ENCODE assay signal across 3 cellular contexts in genomic region chr2:10263526-10263925, GRCh38. TPM values are rescaled to one million over a fixed set of nuclear protein-coding genes. Genes with fewer than 3 reads are reported as not detected.
DNase-seq lines count a peak whose midpoint lies in the region; ATAC-seq, FAIRE-seq and TF ChIP-seq lines count a peak whose summit lies in the region.
"Not testable (repeated sequence)": the region's sequence is repeated elsewhere in the genome, so short reads cannot be mapped to it uniquely, and the experiment has no call there.

No MANE protein-coding gene starts in this region.

- not testable (repeated sequence) for H3K9me3 Mint-ChIP-seq in mesothelial cell of epicardium

- not testable (repeated sequence) for TF ChIP-seq POLR2A in K562 (conservative IDR thresholded peaks at IDR 0.05)

- H3K27ac Mint-ChIP-seq in mesothelial cell of epicardium: peak overlapping the region; percentile 6

- intact Hi-C loops in K562 (cut with micrococcal nuclease): not testable (repeated sequence)

- ATAC-seq in K562: not testable (repeated sequence)

- TF ChIP-seq CTCF in HEK293 (tag by site-specific recombination; IDR thresholded peaks at IDR 0.05); K562 (IDR thresholded peaks at IDR 0.05 in 2 of 3, conservative IDR thresholded peaks at IDR 0.05 in 1 of 3; ENCODE audit: insufficient read depth in 2 of 3, low read depth in 1 of 3, low read length in 3 of 3); mesothelial cell of epicardium (IDR thresholded peaks at IDR 0.05; ENCODE audit: unreplicated experiment): not testable (repeated sequence)

- not testable (repeated sequence) for TF ChIP-seq EP300 in K562 (IDR thresholded peaks at IDR 0.05; ENCODE audit: low read length)

- not testable (repeated sequence) for H2AFZ ChIP-seq in K562 (ENCODE audit: low read depth, low read length)

- WGBS in K562 (ENCODE audit: insufficient coverage, low coverage, missing lambda C conversion rate): 36% methylated on average over 2 of the region's 5 CpGs

- not testable (repeated sequence) for H3K27me3 ChIP-seq in K562 (ENCODE audit: control insufficient read depth in 2 of 2, insufficient read depth in 2 of 2, low read length in 2 of 2)

- CTCF ChIA-PET in HEK293 (lab: Yijun Ruan, JAX): interaction anchor here (0.7 kb wide), 1 partner anchor 48 kb away, joined by 4 read pairs; no protein-coding TSS in a partner anchor
- CTCF ChIA-PET in K562 (lab: Yijun Ruan, JAX; ENCODE audit: low intra/inter-chr PET ratio): not testable (repeated sequence)

- not testable (repeated sequence) for H3K9me1 ChIP-seq in K562 (ENCODE audit: control insufficient read depth, insufficient read depth, low read length)

- not testable (repeated sequence) for TF ChIP-seq RAD21 in K562 (CRISPR knock-in tag; conservative IDR thresholded peaks at IDR 0.05 in 1 of 2, IDR thresholded peaks at IDR 0.05 in 1 of 2)

- H3K4me3 ChIP-seq in HEK293 (ENCODE audit: low read depth, low read length); K562: not testable (repeated sequence)

- H3K9ac ChIP-seq in K562 (ENCODE audit: insufficient read depth in 1 of 2, low read depth in 2 of 2, low read length in 2 of 2): not testable (repeated sequence)

- not testable (repeated sequence) for H3K79me2 ChIP-seq in K562 (ENCODE audit: control insufficient read depth, insufficient read depth, low read length)

- peaks cover 12% of the 10 kb centered on the region for H3K4me1 Mint-ChIP-seq in mesothelial cell of epicardium

- H3K27ac ChIP-seq in HEK293 (ENCODE audit: extremely low read depth, low read depth, low read length); K562 (ENCODE audit: extremely low read depth, low read depth, low read length): not testable (repeated sequence)

- in situ Hi-C loops in K562 (cut with MboI): loop anchor here (25.0 kb wide), 1 partner anchor 149 kb away; no protein-coding TSS in a partner anchor

- not testable (repeated sequence) for BruUV-seq in K562 (replicated peaks; lab: Mats Ljungman, UMichigan)

- not testable (repeated sequence) for H3K27me3 Mint-ChIP-seq in mesothelial cell of epicardium (ENCODE audit: low read depth)

- H4K20me1 ChIP-seq in K562 (replicated peaks; ENCODE audit: control insufficient read depth, insufficient read depth, low read length): not testable (repeated sequence)

- H3K36me3 ChIP-seq in HEK293 (ENCODE audit: control insufficient read depth in 2 of 2, insufficient read depth in 1 of 2, low read length in 2 of 2); K562 (ENCODE audit: control insufficient read depth, insufficient read depth, low read length): not testable (repeated sequence)

- not testable (repeated sequence) for H3K4me1 ChIP-seq in HEK293 (ENCODE audit: control insufficient read depth, insufficient read depth, low read length)
- H3K4me1 ChIP-seq in K562 (replicated peaks in 1 of 2; ENCODE audit: control insufficient read depth in 2 of 2, insufficient read depth in 2 of 2, low read length in 2 of 2): peaks cover 0 to 14% of the 10 kb centered on the region in 2 experiments; a peak in 2 of 5 replicates

- not testable (repeated sequence) for H3K9me3 ChIP-seq in HEK293 (ENCODE audit: control insufficient read depth, insufficient read depth, low read depth, low read length); K562 (replicated peaks; ENCODE audit: control insufficient read depth, insufficient read depth, low read depth, low read length)

- H3K36me3 Mint-ChIP-seq in mesothelial cell of epicardium: not testable (repeated sequence)

- not testable (repeated sequence) for FAIRE-seq in K562 (lab: Jason Lieb, UNC)

- H3K4me3 Mint-ChIP-seq in mesothelial cell of epicardium: not testable (repeated sequence)

- H3K4me2 ChIP-seq in K562 (ENCODE audit: insufficient read depth, low read length): not testable (repeated sequence)

- POLR2A ChIA-PET in HEK293 (lab: Yijun Ruan, JAX): not testable (repeated sequence)
- POLR2A ChIA-PET in K562 (lab: Yijun Ruan, JAX): interaction anchor here (1.3 kb wide), 2 partner anchors 10 to 145 kb away, joined by 3 to 4 read pairs; no protein-coding TSS in a partner anchor

- not testable (repeated sequence) for DNase-seq in K562 (ENCODE audit: extremely low read depth in 1 of 4, low spot score in 3 of 4); mesothelial cell of epicardium (ENCODE audit: low spot score in 2 of 2, unreplicated experiment in 2 of 2)

TF ChIP-seq in HEK293, 187 proteins besides CTCF, POLR2A, EP300 and RAD21:
- peak; percentile 93 for TF ChIP-seq ZNF146 (tag by site-specific recombination; IDR thresholded peaks at IDR 0.05)

TF ChIP-seq in K562, 482 proteins besides CTCF, POLR2A, EP300 and RAD21:
- TF ChIP-seq ZNF146 (CRISPR knock-in tag; IDR thresholded peaks at IDR 0.05; ENCODE audit: unreplicated experiment): peak; percentile 42
- 0 out of 2 replicates have a peak, but pooled peaks have one; percentile 12 for TF ChIP-seq NFIC (IDR thresholded peaks at IDR 0.05)

RNA-seq across cellular contexts. Expression of gene HPCAL1, which starts 39.2 kb away (rescaled TPM):
- total RNA-seq in K562 (2011; cell fraction: chromatin; rRNA removed; ENCODE audit: low replicate concordance): 25.1 and 67.2 TPM in 2 replicates
- 37.1 and 44.9 TPM in 2 replicates for total RNA-seq in K562 (2011; cell fraction: nucleolus; rRNA removed)
- total RNA-seq in K562 (2011; cell fraction: nucleoplasm; rRNA removed): 28.7 and 29.2 TPM in 2 replicates
- total RNA-seq in K562 (2014; rRNA removed): 56.2 and 62.9 TPM in 2 replicates
- total RNA-seq in K562 (2014; rRNA removed; fragmentation: Illumina TruSeq; extraction: Trizol): 9.5 and 10.9 TPM in 2 replicates
- 20.2 and 25.0 TPM in 2 replicates for total RNA-seq in K562 (2015; rRNA removed; fragmentation: Illumina TruSeq; extraction: Trizol)
- 61.5 and 65.5 TPM in 2 replicates for total RNA-seq in K562 (2021)
- polyA plus RNA-seq in K562 (2011; rRNA removed): 23.9 and 48.2 TPM in 2 replicates
- 44.1 and 78.0 TPM in 2 replicates for polyA plus RNA-seq in K562 (2011; cell fraction: cytosol; rRNA removed)
- 49.6 and 80.3 TPM in 2 replicates for polyA plus RNA-seq in K562 (2011; cell fraction: nucleus; rRNA removed)
- 67.3 and 117 TPM in 2 replicates for polyA plus RNA-seq in K562 (2012)
- 36.5 and 74.6 TPM in 2 replicates for polyA plus RNA-seq in K562 (2014; fragmentation: Illumina TruSeq; extraction: Trizol)
- 1 to 10 TPM; 2.7 to 3.1 TPM for polyA plus RNA-seq in K562 (2014; fragmentation: Nextera tagmentation; extraction: Ambion mirVana)
- 41.0 and 44.2 TPM in 2 replicates for polyA plus RNA-seq in K562 (2014; rRNA removed)
- polyA minus RNA-seq in K562 (2011; rRNA and poly(A)+ RNA removed): 11.6 and 13.9 TPM in 2 replicates
- 32.4 and 46.1 TPM in 2 replicates for polyA minus RNA-seq in K562 (2011; cell fraction: cytosol; rRNA and poly(A)+ RNA removed)
- polyA minus RNA-seq in K562 (2011; cell fraction: nucleus; rRNA and poly(A)+ RNA removed): 19.9 and 22.5 TPM in 2 replicates
- 17.4 to 20.0 TPM (median 17.5 TPM) in 3 replicates for total RNA-seq in mesothelial cell of epicardium
